Comparison of ENCODE assay signal across 22 cellular contexts in genomic region chr11:84212467-84213390, GRCh38.
DNase-seq lines count a peak whose midpoint lies in the region; ATAC-seq and TF ChIP-seq lines count a peak whose summit lies in the region.
"Had no signal": no experiment of that assay in that cellular context is flagged by ENCODE, and none has a peak within 500 bp of the region (broad histone marks: within the 10 kb centered on the region; RNA-seq: fewer than 3 reads in every experiment).

No MANE protein-coding gene starts in this region.

- no peaks in the 10 kb centered on the region for H3K79me2 ChIP-seq in OCI-LY1 (ENCODE audit: insufficient read depth, low read length)

- H3K27me3 ChIP-seq in OCI-LY1 (ENCODE audit: insufficient read depth, low read length) = no peaks in the 10 kb centered on the region
- H3K27me3 ChIP-seq: ascending aorta, esophagus squamous epithelium, Peyer's patch, thyroid gland had no signal

- no peaks in the 10 kb centered on the region; the same call in 1 of the 2 replicates for H3F3A ChIP-seq in OCI-LY1 (ENCODE audit: insufficient read depth, low read length)

- H3K4me1 Mint-ChIP-seq in activated CD8-positive, alpha-beta memory T cell treated with anti-CD3 and anti-CD28 coated beads, Interleukin-2, amount 10 ng/mL, durations not matched to agents 7 days and 5 days = no peaks in the 10 kb centered on the region
- H3K4me1 Mint-ChIP-seq: neural crest cell; stimulated activated memory B cell treated with anti-CD40 and anti-IgM and Interleukin-4, amounts not matched to agents 10 μg/mL and 1 μg/mL and 100 μg/mL, for 72 hours had no signal

- H4K20me1 ChIP-seq in OCI-LY1 (ENCODE audit: insufficient read depth, low read length) = no peaks in the 10 kb centered on the region

- H3K27ac ChIP-seq in OCI-LY1 (ENCODE audit: low read depth, low read length, poor library complexity, severe bottlenecking) (no peak overlapping the region), cingulate gyrus (ENCODE audit: low read depth, low read length) (peak overlapping the region; percentile 24)
- H3K27ac ChIP-seq: ascending aorta, esophagus squamous epithelium, Peyer's patch, thyroid gland had no signal

- H3K4me2 ChIP-seq in OCI-LY1 (ENCODE audit: low read length) = peak overlapping the region; percentile 20

- H3K36me3 ChIP-seq in OCI-LY1 (ENCODE audit: insufficient read depth, low read length) = no peaks in the 10 kb centered on the region
- H3K36me3 ChIP-seq: ascending aorta, esophagus squamous epithelium, Peyer's patch, thyroid gland had no signal

- H3K9me2 ChIP-seq in OCI-LY1 (ENCODE audit: low read depth, low read length) = no peaks in the 10 kb centered on the region

- peak; percentile 63 for DNase-seq in H4 (ENCODE audit: low spot score)
- peak; percentile 19 for DNase-seq in putamen (ENCODE audit: low spot score)
- no peak for DNase-seq in activated CD8-positive, alpha-beta memory T cell treated with anti-CD3 and anti-CD28 coated beads, Interleukin-2, amount 10 ng/mL, durations not matched to agents 7 days and 5 days
- DNase-seq in NCI-H2171 treated with DMSO at 0.1 percent for 48 hours (lab: John Stamatoyannopoulos, UW) = no peak
- DNase-seq in NCI-H446 treated with DMSO at 0.1 percent for 48 hours (lab: John Stamatoyannopoulos, UW) = no peak
- DNase-seq: activated CD4-positive, CD25-positive, alpha-beta regulatory T cell treated with anti-CD3 and anti-CD28 coated beads, Interleukin-2, amount 50 U/mL, for 72 hours; activated CD8-positive, alpha-beta T cell treated with anti-CD3 and anti-CD28 coated beads, Interleukin-2, amount 10 ng/mL, durations not matched to agents 7 days and 5 days; activated naive CD4-positive, alpha-beta T cell treated with anti-CD3 and anti-CD28 coated beads, Interleukin-2, amount 50 U/mL, for 16 hours; activated T-cell treated with anti-CD3 and anti-CD28 coated beads, Interleukin-2, amount 50 U/mL, for 24 hours; cerebellar nuclear complex; effector memory CD4-positive, alpha-beta T cell; esophagus squamous epithelium; mucosa of descending colon; NCI-H82; Peyer's patch had no signal

- peak overlapping the region; percentile 46 for H3K4me3 ChIP-seq in OCI-LY1 (ENCODE audit: low read depth, low read length, poor library complexity, severe bottlenecking)
- H3K4me3 ChIP-seq: ascending aorta, esophagus squamous epithelium, mucosa of descending colon, Peyer's patch, thyroid gland had no signal

- no peak overlapping the region for H3K27ac Mint-ChIP-seq in activated CD8-positive, alpha-beta memory T cell treated with anti-CD3 and anti-CD28 coated beads, Interleukin-2, amount 10 ng/mL, durations not matched to agents 7 days and 5 days
- H3K27ac Mint-ChIP-seq: activated CD8-positive, alpha-beta T cell treated with anti-CD3 and anti-CD28 coated beads, Interleukin-2, amount 10 ng/mL, durations not matched to agents 7 days and 5 days; activated T-cell treated with anti-CD3 and anti-CD28 coated beads, Interleukin-2, amount 50 U/mL, for 24 hours; stimulated activated memory B cell treated with anti-CD40 and anti-IgM and Interleukin-4, amounts not matched to agents 10 μg/mL and 1 μg/mL and 100 μg/mL, for 72 hours had no signal

- no peak for ATAC-seq in activated CD8-positive, alpha-beta memory T cell treated with anti-CD3 and anti-CD28 coated beads, Interleukin-2, amount 10 ng/mL, durations not matched to agents 7 days and 5 days
- ATAC-seq: activated CD8-positive, alpha-beta T cell treated with anti-CD3 and anti-CD28 coated beads, Interleukin-2, amount 10 ng/mL, durations not matched to agents 7 days and 5 days; HCT116; mucosa of descending colon; stimulated activated memory B cell treated with anti-CD40 and anti-IgM and Interleukin-4, amounts not matched to agents 10 μg/mL and 1 μg/mL and 100 μg/mL, for 72 hours had no signal

- TF ChIP-seq CTCF in OCI-LY1 (IDR thresholded peaks at IDR 0.05; ENCODE audit: low read length) = no peak

- peaks cover 3% of the 10 kb centered on the region for H3K4me1 ChIP-seq in OCI-LY1 (ENCODE audit: insufficient read depth, low read length, severe bottlenecking)
- H3K4me1 ChIP-seq: ascending aorta, esophagus squamous epithelium, Peyer's patch, thyroid gland had no signal

- no peaks in the 10 kb centered on the region for H3K9me3 ChIP-seq in OCI-LY1 (ENCODE audit: low read length)
- H3K9me3 ChIP-seq: ascending aorta, esophagus squamous epithelium, mucosa of descending colon, Peyer's patch, thyroid gland had no signal

- CTCF ChIA-PET in activated CD8-positive, alpha-beta memory T cell treated with anti-CD3 and anti-CD28 coated beads, Interleukin-2, amount 10 ng/mL, durations not matched to agents 7 days and 5 days (lab: Charles Lee) = no interaction called here

- no peak overlapping the region for H3K4me3 Mint-ChIP-seq in activated CD8-positive, alpha-beta memory T cell treated with anti-CD3 and anti-CD28 coated beads, Interleukin-2, amount 10 ng/mL, durations not matched to agents 7 days and 5 days
- H3K4me3 Mint-ChIP-seq: activated CD8-positive, alpha-beta T cell treated with anti-CD3 and anti-CD28 coated beads, Interleukin-2, amount 10 ng/mL, durations not matched to agents 7 days and 5 days; activated T-cell treated with anti-CD3 and anti-CD28 coated beads, Interleukin-2, amount 50 U/mL, for 24 hours; neural crest cell; stimulated activated memory B cell treated with anti-CD40 and anti-IgM and Interleukin-4, amounts not matched to agents 10 μg/mL and 1 μg/mL and 100 μg/mL, for 72 hours had no signal

- H3K9ac ChIP-seq in OCI-LY1 (ENCODE audit: low read length) = no peak overlapping the region

- no peak overlapping the region for H2AFZ ChIP-seq in OCI-LY1 (ENCODE audit: low read length)

- no peaks in the 10 kb centered on the region for H3K27me3 Mint-ChIP-seq in activated CD8-positive, alpha-beta memory T cell treated with anti-CD3 and anti-CD28 coated beads, Interleukin-2, amount 10 ng/mL, durations not matched to agents 7 days and 5 days
- H3K27me3 Mint-ChIP-seq: activated T-cell treated with anti-CD3 and anti-CD28 coated beads, Interleukin-2, amount 50 U/mL, for 24 hours; stimulated activated memory B cell treated with anti-CD40 and anti-IgM and Interleukin-4, amounts not matched to agents 10 μg/mL and 1 μg/mL and 100 μg/mL, for 72 hours had no signal

- H3K9me3 Mint-ChIP-seq in activated CD8-positive, alpha-beta memory T cell treated with anti-CD3 and anti-CD28 coated beads, Interleukin-2, amount 10 ng/mL, durations not matched to agents 7 days and 5 days (ENCODE audit: low read depth) = no peaks in the 10 kb centered on the region
- H3K9me3 Mint-ChIP-seq: neural crest cell had no signal

- H3K36me3 Mint-ChIP-seq in activated CD8-positive, alpha-beta memory T cell treated with anti-CD3 and anti-CD28 coated beads, Interleukin-2, amount 10 ng/mL, durations not matched to agents 7 days and 5 days = no peaks in the 10 kb centered on the region
- H3K36me3 Mint-ChIP-seq: stimulated activated memory B cell treated with anti-CD40 and anti-IgM and Interleukin-4, amounts not matched to agents 10 μg/mL and 1 μg/mL and 100 μg/mL, for 72 hours had no signal

Comparison
In these comparisons a context has a peak if more than half of its experiments do, and no peak if none do; other contexts are left out.
1. DNase-seq: peak in H4 (single experiment) and putamen (single experiment); none in activated CD8-positive, alpha-beta memory T cell treated with anti-CD3 and anti-CD28 coated beads, Interleukin-2, amount 10 ng/mL, durations not matched to agents 7 days and 5 days (single experiment), NCI-H2171 treated with DMSO at 0.1 percent for 48 hours (single experiment) and NCI-H446 treated with DMSO at 0.1 percent for 48 hours (single experiment).